16 cellular contexts compared by ENCODE assay signal in genomic region chr14:102374264-102374663, GRCh38.
"Had no signal": no experiment of that assay in that cellular context is flagged by ENCODE, and none has a peak within 500 bp of the region (broad histone marks: within the 10 kb centered on the region; RNA-seq: fewer than 3 reads in every experiment).

No MANE protein-coding gene starts in this region.

- H2AFZ ChIP-seq: parathyroid adenoma had no signal

- H3K27me3 Mint-ChIP-seq: effector memory CD8-positive, alpha-beta T cell; natural killer cell treated with Interleukin-12 subunit alpha and Interleukin-12 subunit beta and Interleukin-15 and Interleukin-18, amount 100 ng/mL, for 72 hours; type B pancreatic cell had no signal

- DNase-seq: cortex of kidney; effector memory CD8-positive, alpha-beta T cell; glutamatergic neuron; islet precursor cell; left ventricle myocardium superior; mesenchymal stem cell; midbrain; stimulated activated naive CD4-positive, alpha-beta T cell treated with Interleukin-2 at 50 U/mL for 16 hours; uterus had no signal

- H3K9ac ChIP-seq: parathyroid adenoma had no signal

- H3K9me3 Mint-ChIP-seq: effector memory CD8-positive, alpha-beta T cell; natural killer cell treated with Interleukin-12 subunit alpha and Interleukin-12 subunit beta and Interleukin-15 and Interleukin-18, amount 100 ng/mL, for 72 hours; type B pancreatic cell had no signal

- H3K36me3 ChIP-seq: uterus had no signal

- H3K9me3 ChIP-seq: esophagus muscularis mucosa, gastroesophageal sphincter, uterus had no signal

- H3K4me3 Mint-ChIP-seq: effector memory CD8-positive, alpha-beta T cell; natural killer cell treated with Interleukin-12 subunit alpha and Interleukin-12 subunit beta and Interleukin-15 and Interleukin-18, amount 100 ng/mL, for 72 hours; type B pancreatic cell had no signal

- H3K27me3 ChIP-seq: esophagus muscularis mucosa, gastroesophageal sphincter, uterus had no signal

- H3K4me3 ChIP-seq: esophagus muscularis mucosa, gastroesophageal sphincter, lung, uterus had no signal

- H3K27ac Mint-ChIP-seq: type B pancreatic cell had no signal

- H3K27ac ChIP-seq: epithelial cell of prostate, esophagus muscularis mucosa, gastroesophageal sphincter, parathyroid adenoma, uterus had no signal

- H3K36me3 Mint-ChIP-seq: natural killer cell treated with Interleukin-12 subunit alpha and Interleukin-12 subunit beta and Interleukin-15 and Interleukin-18, amount 100 ng/mL, for 72 hours had no signal

- H3K4me1 ChIP-seq: uterus had no signal
